In the genomic region with DNA sequence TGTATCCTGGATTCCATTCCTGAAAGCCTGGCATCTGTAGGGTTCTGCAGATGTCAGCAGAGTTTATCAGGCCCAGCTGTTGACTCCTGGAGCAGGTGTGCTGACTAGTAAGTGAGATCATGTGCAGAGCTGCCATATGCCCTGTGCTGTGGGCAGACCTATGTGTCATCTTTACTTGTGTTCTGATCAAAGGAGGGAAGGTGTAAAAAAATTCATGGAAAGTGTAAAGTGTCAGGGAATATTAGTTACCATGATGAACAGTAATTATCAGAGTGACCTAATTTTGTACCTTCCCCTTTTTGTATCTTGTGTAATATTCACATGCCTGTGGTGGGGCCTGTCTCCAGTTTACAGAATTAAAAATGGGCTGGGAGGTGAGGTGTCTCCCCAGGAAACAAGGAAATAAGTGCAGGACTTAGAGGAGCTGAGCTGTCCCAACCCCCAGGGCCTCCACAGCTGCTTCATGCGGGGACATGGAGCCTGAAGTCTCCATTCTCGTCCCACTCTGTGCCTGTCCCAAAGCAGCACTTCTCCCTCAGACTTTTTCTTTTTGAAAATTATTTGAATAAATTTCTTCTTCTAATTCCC, we compare ENCODE assay signal across 18 cellular contexts.
A peak's percentile ranks its signal among the peaks of the same experiment; 100 is the strongest.
DNase-seq lines count a peak whose midpoint lies in the region; FAIRE-seq and TF ChIP-seq lines count a peak whose summit lies in the region.
"Had no signal": no experiment of that assay in that cellular context is flagged by ENCODE, and none has a peak within 500 bp of the region (broad histone marks: within the 10 kb centered on the region; RNA-seq: fewer than 3 reads in every experiment).

No MANE protein-coding gene starts in this region.

- H3K27me3 Mint-ChIP-seq in HFFc6 (ENCODE audit: insufficient read depth), result no peaks in the 10 kb centered on the region; the same call in none of the 2 replicates
- H3K27me3 Mint-ChIP-seq: T-cell had no signal

- H3K4me2 ChIP-seq in PC-9, result peak overlapping the region; percentile 20
- H3K4me2 ChIP-seq in keratinocyte (ENCODE audit: control insufficient read depth, extremely low read depth, insufficient read depth, low read depth, low read length), result no peak overlapping the region
- H3K4me2 ChIP-seq: KMS-11 had no signal

- FAIRE-seq in keratinocyte (lab: Jason Lieb, UNC), result no peak
- FAIRE-seq: HepG2 had no signal

- CTCF ChIA-PET in PC-9 (lab: Charles Lee), result no interaction called here

- dilution Hi-C loops in keratinocyte (cut with MboI; ENCODE audit: extremely low pct_ligation_motif_present, low sequenced_read_pairs), result no loop called here

- DNase-seq in DMS 273 (lab: John Stamatoyannopoulos, UW; ENCODE audit: unreplicated experiment), result peak; percentile 80
- DNase-seq in Kasumi-1 (lab: John Stamatoyannopoulos, UW), result peak; percentile 4 to 21
- DNase-seq in PC-9, result peak in 1 of 2 experiments; percentile 76
- DNase-seq in keratinocyte (ENCODE audit: low read depth, low spot score), result peak; percentile 53
- no peak for DNase-seq in posterior vena cava (ENCODE audit: low spot score)
- no peak for DNase-seq in NCI-H2081 treated with DMSO at 0.1 percent for 48 hours (lab: John Stamatoyannopoulos, UW)
- DNase-seq in HFFc6, result no peak
- DNase-seq: BE2C; CD8-positive, alpha-beta memory T cell; MM.1S; NCI-H1417 treated with DMSO at 0.1 percent for 48 hours; NCI-H2107; NCI-H446; NCI-H748 treated with DMSO at 0.1 percent for 48 hours; T-cell had no signal

- H3K36me3 ChIP-seq in PC-9 (ENCODE audit: low read depth) (no peaks in the 10 kb centered on the region), keratinocyte (ENCODE audit: control insufficient read depth in 2 of 2, extremely low read depth in 1 of 2, insufficient read depth in 2 of 2, low read length in 2 of 2) (no peaks in the 10 kb centered on the region)
- H3K36me3 ChIP-seq: BE2C had no signal

- peaks cover 40% of the 10 kb centered on the region for H3F3A ChIP-seq in PC-9 (ENCODE audit: insufficient read depth, low read depth)

- no peak overlapping the region for H3K4me3 ChIP-seq in PC-9
- H3K4me3 ChIP-seq in keratinocyte (ENCODE audit: control insufficient read depth in 2 of 3, extremely low read depth in 1 of 3, insufficient read depth in 2 of 3, low read depth in 1 of 3, low read length in 3 of 3), result no peak overlapping the region

- peaks cover 71% of the 10 kb centered on the region for H3K4me1 ChIP-seq in PC-9 (replicated peaks; ENCODE audit: insufficient read depth)
- H3K4me1 ChIP-seq in keratinocyte (ENCODE audit: control insufficient read depth, extremely low read depth, insufficient read depth, low read length), result peaks cover 35% of the 10 kb centered on the region
- H3K4me1 ChIP-seq: BE2C had no signal

- peaks cover 1% of the 10 kb centered on the region; the same call in 1 of the 2 replicates for H3K9me3 Mint-ChIP-seq in HFFc6

- POLR2A ChIA-PET in PC-9 (lab: Charles Lee; ENCODE audit: unreplicated experiment), result no interaction called here

- no peaks in the 10 kb centered on the region for H3K9me2 ChIP-seq in PC-9 (ENCODE audit: insufficient read depth)

- H3K9me1 ChIP-seq in keratinocyte (ENCODE audit: control insufficient read depth, extremely low read depth, insufficient read depth, low read length), result no peaks in the 10 kb centered on the region

- H3K4me1 Mint-ChIP-seq in HFFc6 (ENCODE audit: low read depth), result no peaks in the 10 kb centered on the region; the same call in 1 of the 2 replicates

- H3K4me3 Mint-ChIP-seq in HFFc6, result no peak overlapping the region
- H3K4me3 Mint-ChIP-seq: T-cell had no signal

- H3K36me3 Mint-ChIP-seq in HFFc6 (ENCODE audit: low read depth), result no peaks in the 10 kb centered on the region
- H3K36me3 Mint-ChIP-seq: CD8-positive, alpha-beta memory T cell; T-cell had no signal

- H3K27me3 ChIP-seq in PC-9 (ENCODE audit: insufficient read depth, low read depth) (no peaks in the 10 kb centered on the region), keratinocyte (ENCODE audit: control insufficient read depth, extremely low read depth, insufficient read depth, low read length) (no peaks in the 10 kb centered on the region)
- H3K27me3 ChIP-seq: BE2C had no signal

- BruUV-seq in PC-9 (replicated peaks; lab: Mats Ljungman, UMichigan), result no TSS peak

- H3K9me3 ChIP-seq in PC-9 (ENCODE audit: insufficient read depth, low read depth) (peaks cover 4% of the 10 kb centered on the region; the same call in 1 of the 2 replicates), keratinocyte (ENCODE audit: control insufficient read depth, low read depth, low read length) (no peaks in the 10 kb centered on the region)
- H3K9me3 ChIP-seq: BE2C had no signal

- intact Hi-C loops in PC-9 (cut with micrococcal nuclease; ENCODE audit: unreplicated experiment) (no loop called here), posterior vena cava (cut with DNase I) (no loop called here)

- H2AFZ ChIP-seq in PC-9 (no peak overlapping the region), keratinocyte (ENCODE audit: control insufficient read depth, low read length) (no peak overlapping the region)

- H4K20me1 ChIP-seq in PC-9 (ENCODE audit: insufficient read depth) (no peaks in the 10 kb centered on the region), keratinocyte (ENCODE audit: control insufficient read depth, extremely low read depth, insufficient read depth, low read length) (no peaks in the 10 kb centered on the region)

- H3K79me2 ChIP-seq in PC-9 (ENCODE audit: low read depth) (no peaks in the 10 kb centered on the region), keratinocyte (ENCODE audit: control insufficient read depth, insufficient read depth, low read length) (no peaks in the 10 kb centered on the region)

- H3K27ac ChIP-seq in PC-9 (peak overlapping the region; percentile 29), keratinocyte (ENCODE audit: control insufficient read depth, insufficient read depth, low read length) (no peak overlapping the region)
- H3K27ac ChIP-seq: KMS-11, RWPE1 had no signal

- no peak overlapping the region for H3K9ac ChIP-seq in keratinocyte (ENCODE audit: control insufficient read depth, extremely low read depth, insufficient read depth, low read length)
- H3K9ac ChIP-seq: KMS-11 had no signal

- TF ChIP-seq CTCF in PC-9 (conservative IDR thresholded peaks at IDR 0.05), result no peak
- TF ChIP-seq CTCF in keratinocyte (optimal IDR thresholded peaks at IDR 0.05 in 1 of 3, IDR thresholded peaks at IDR 0.05 in 1 of 3, conservative IDR thresholded peaks at IDR 0.05 in 1 of 3; ENCODE audit: extremely low read depth in 1 of 3, insufficient read depth in 2 of 3, low read length in 3 of 3), result no peak
- no peak for TF ChIP-seq CTCF in HFFc6 (IDR thresholded peaks at IDR 0.05)

- no peak overlapping the region for H3K27ac Mint-ChIP-seq in HFFc6
- H3K27ac Mint-ChIP-seq: T-cell had no signal

Comparison
In these comparisons a context has a peak if more than half of its experiments do, and no peak if none do; other contexts are left out.
1. DNase-seq: peak in DMS 273 (single experiment), Kasumi-1 (2 of 2) and keratinocyte (single experiment); none in posterior vena cava (single experiment), NCI-H2081 treated with DMSO at 0.1 percent for 48 hours (single experiment) and HFFc6 (single experiment).